In the genomic region with DNA sequence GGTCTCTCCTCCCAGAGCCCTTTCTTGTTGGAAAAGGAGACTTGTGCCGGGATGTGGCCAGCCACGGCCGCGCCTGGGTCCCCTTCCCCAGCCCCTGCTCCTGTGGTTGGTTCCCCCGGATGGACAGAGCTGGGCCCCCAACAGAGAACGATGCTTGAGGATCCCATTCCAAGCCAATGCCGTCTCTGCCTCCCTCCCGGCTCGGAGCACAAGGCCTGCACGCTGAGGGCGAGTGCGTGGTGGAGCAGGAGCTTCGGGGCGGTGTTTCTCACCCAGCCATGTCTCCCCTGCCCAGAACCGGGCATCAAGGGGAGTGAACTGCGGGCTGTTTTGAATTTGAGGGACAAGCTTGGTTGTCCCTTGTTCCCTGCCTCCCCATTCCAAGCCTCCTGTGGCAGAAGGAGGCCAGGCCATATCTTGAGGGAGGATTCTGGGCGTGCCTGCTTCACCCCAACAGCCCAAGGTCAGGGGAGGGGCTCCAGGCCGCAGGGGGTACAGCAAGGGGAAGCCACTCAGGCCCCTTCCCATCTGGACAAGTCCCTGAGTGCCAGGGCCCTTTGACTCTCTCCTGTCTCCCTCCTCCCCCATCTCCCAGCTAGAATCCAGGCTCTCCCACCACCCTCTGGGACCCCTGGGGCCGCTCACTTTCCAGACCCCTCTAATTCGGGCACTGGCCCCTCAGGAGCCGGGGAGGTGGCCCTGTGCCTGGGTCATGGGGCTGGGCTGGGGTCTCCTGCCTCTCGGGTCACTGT, we compare ENCODE assay signal across 1 cellular context.
TF ChIP-seq lines count a peak whose summit lies in the region.

No MANE protein-coding gene starts in this region.

TF ChIP-seq in GM12878, 131 proteins besides CTCF, POLR2A, EP300 and RAD21 (continued from another document):
- TF ChIP-seq, protein P1, sequence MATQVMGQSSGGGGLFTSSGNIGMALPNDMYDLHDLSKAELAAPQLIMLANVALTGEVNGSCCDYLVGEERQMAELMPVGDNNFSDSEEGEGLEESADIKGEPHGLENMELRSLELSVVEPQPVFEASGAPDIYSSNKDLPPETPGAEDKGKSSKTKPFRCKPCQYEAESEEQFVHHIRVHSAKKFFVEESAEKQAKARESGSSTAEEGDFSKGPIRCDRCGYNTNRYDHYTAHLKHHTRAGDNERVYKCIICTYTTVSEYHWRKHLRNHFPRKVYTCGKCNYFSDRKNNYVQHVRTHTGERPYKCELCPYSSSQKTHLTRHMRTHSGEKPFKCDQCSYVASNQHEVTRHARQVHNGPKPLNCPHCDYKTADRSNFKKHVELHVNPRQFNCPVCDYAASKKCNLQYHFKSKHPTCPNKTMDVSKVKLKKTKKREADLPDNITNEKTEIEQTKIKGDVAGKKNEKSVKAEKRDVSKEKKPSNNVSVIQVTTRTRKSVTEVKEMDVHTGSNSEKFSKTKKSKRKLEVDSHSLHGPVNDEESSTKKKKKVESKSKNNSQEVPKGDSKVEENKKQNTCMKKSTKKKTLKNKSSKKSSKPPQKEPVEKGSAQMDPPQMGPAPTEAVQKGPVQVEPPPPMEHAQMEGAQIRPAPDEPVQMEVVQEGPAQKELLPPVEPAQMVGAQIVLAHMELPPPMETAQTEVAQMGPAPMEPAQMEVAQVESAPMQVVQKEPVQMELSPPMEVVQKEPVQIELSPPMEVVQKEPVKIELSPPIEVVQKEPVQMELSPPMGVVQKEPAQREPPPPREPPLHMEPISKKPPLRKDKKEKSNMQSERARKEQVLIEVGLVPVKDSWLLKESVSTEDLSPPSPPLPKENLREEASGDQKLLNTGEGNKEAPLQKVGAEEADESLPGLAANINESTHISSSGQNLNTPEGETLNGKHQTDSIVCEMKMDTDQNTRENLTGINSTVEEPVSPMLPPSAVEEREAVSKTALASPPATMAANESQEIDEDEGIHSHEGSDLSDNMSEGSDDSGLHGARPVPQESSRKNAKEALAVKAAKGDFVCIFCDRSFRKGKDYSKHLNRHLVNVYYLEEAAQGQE (IDR thresholded peaks at IDR 0.05; ENCODE audit: low read depth, low read length): no peak
- TF ChIP-seq NR2F1 (conservative IDR thresholded peaks at IDR 0.05) (peak; percentile 54; the same call in 1 of the 2 replicates), LARP7 (IDR thresholded peaks at IDR 0.05) (peak; percentile 64; the same call in 1 of the 2 replicates), HDGF (IDR thresholded peaks at IDR 0.05) (0 out of 2 replicates have a peak, but pooled peaks have one; percentile 9)
TF ChIP-seq in GM12878: peak in this region for 6.
